Comparison of ENCODE assay signal across 17 cellular contexts in the genomic region with DNA sequence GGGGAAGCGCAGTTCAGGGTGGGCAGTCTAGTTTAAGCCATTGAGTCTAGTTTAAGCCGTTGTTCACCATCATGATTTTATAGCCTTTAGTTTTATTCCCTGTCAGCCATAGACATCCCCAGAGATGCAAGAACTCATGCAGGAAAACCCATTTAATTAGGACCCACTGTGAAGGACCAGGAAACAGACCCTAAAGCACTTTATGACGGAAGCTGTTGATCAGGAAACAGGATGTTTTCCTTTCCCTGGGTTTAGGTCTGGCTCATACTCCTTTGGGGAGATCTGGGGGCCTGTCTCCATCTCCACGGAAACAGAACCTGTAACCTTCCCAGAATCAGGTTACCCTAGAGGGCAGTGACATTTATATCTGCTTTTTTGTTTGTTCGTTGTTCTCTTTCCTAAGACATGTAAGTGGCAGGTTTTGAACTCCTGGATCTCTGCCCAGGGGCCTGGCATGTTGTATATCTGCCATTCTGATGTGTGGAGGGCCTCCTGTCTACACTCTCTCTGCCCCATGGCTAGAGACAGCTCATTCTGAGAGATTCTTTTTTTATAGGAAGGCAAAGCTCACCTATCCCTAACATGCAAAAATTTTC.
A peak's percentile ranks its signal among the peaks of the same experiment; 100 is the strongest.
DNase-seq lines count a peak whose midpoint lies in the region; ATAC-seq, FAIRE-seq and TF ChIP-seq lines count a peak whose summit lies in the region.
"Had no signal": no experiment of that assay in that cellular context is flagged by ENCODE, and none has a peak within 500 bp of the region (broad histone marks: within the 10 kb centered on the region; RNA-seq: fewer than 3 reads in every experiment).

No MANE protein-coding gene starts in this region.

- TF ChIP-seq CTCF in BE2C (IDR thresholded peaks at IDR 0.05; ENCODE audit: low read depth, low read length), result no peak
- no peak for TF ChIP-seq CTCF in kidney (IDR thresholded peaks at IDR 0.05; ENCODE audit: borderline replicate concordance, extremely low read depth, insufficient read depth)

- no peak for ATAC-seq in SK-N-SH treated with all-trans-retinoic acid at 6 μM for 48 hours
- ATAC-seq: A549, PC-3, T-cell had no signal

- intact Hi-C loops in kidney (cut with DNase I), result no loop called here

- H3K4me3 ChIP-seq in BE2C (ENCODE audit: low read depth, low read length), result no peak overlapping the region
- H3K4me3 ChIP-seq in iPS-15b (ENCODE audit: low read depth, low read length), result no peak overlapping the region
- no peak overlapping the region for H3K4me3 ChIP-seq in kidney (ENCODE audit: low read length in 2 of 2)
- H3K4me3 ChIP-seq: A549, HAP-1 had no signal

- no peak for FAIRE-seq in kidney (lab: Jason Lieb, UNC)
- FAIRE-seq: A549 had no signal

- no peak overlapping the region for H3K27ac ChIP-seq in kidney (ENCODE audit: low read depth in 2 of 2, low read length in 2 of 2)
- H3K27ac ChIP-seq: A549, C4-2B, KMS-11 had no signal

- H3K27me3 ChIP-seq in BE2C (no peaks in the 10 kb centered on the region), iPS-15b (ENCODE audit: control insufficient read depth, insufficient read depth, low read length) (no peaks in the 10 kb centered on the region)

- DNase-seq in NCI-H2081 (lab: John Stamatoyannopoulos, UW) (peak; percentile 4 to 49), NCI-H2081 treated with DMSO at 0.1 percent for 48 hours (lab: John Stamatoyannopoulos, UW) (no peak), BE2C (peak; percentile 65), NCI-H1105 treated with DMSO at 0.1 percent for 48 hours (lab: John Stamatoyannopoulos, UW) (no peak), kidney (no peak), NCI-H2196 (lab: John Stamatoyannopoulos, UW; ENCODE audit: unreplicated experiment) (no peak)
- DNase-seq: NCI-H1694, NCI-H2227 treated with DMSO at 0.1 percent for 48 hours, NCI-H524, PC-3, T-cell had no signal

- H3K4me1 ChIP-seq in BE2C (peaks cover 57% of the 10 kb centered on the region), iPS-15b (ENCODE audit: control insufficient read depth, insufficient read depth, low read length) (no peaks in the 10 kb centered on the region), kidney (ENCODE audit: control insufficient read depth in 1 of 2, insufficient read depth in 1 of 2, low read depth in 1 of 2, low read length in 2 of 2) (peaks cover 2 to 12% of the 10 kb centered on the region in 2 donors)

- H3K9ac ChIP-seq in iPS-15b (ENCODE audit: low read depth, low read length), result peak overlapping the region; percentile 9
- no peak overlapping the region for H3K9ac ChIP-seq in kidney (ENCODE audit: low read length in 2 of 2)
- H3K9ac ChIP-seq: KMS-11 had no signal

- H3K9me3 ChIP-seq in BE2C (no peaks in the 10 kb centered on the region), iPS-15b (ENCODE audit: control insufficient read depth, insufficient read depth, low read length) (no peaks in the 10 kb centered on the region), kidney (ENCODE audit: control insufficient read depth in 1 of 2, low read length in 2 of 2) (no peaks in the 10 kb centered on the region)
- H3K9me3 ChIP-seq: A549, HAP-1 had no signal

- H3K36me3 ChIP-seq in BE2C (no peaks in the 10 kb centered on the region), iPS-15b (ENCODE audit: control insufficient read depth, insufficient read depth, low read length) (no peaks in the 10 kb centered on the region), kidney (ENCODE audit: control insufficient read depth in 1 of 2, insufficient read depth in 2 of 2, low read length in 2 of 2) (no peaks in the 10 kb centered on the region)
- H3K36me3 ChIP-seq: HAP-1 had no signal

TF ChIP-seq in SK-N-SH treated with all-trans-retinoic acid at 6 μM for 48 hours, 23 proteins besides CTCF, POLR2A, EP300 and RAD21:
- TF ChIP-seq GLIS3 (CRISPR knock-in tag; IDR thresholded peaks at IDR 0.05) (no peak), PPARA (CRISPR knock-in tag; IDR thresholded peaks at IDR 0.05; ENCODE audit: borderline replicate concordance) (no peak), ZNF8 (CRISPR knock-in tag; IDR thresholded peaks at IDR 0.05) (0 out of 2 replicates have a peak, but pooled peaks have one; percentile 7), TCF4 (CRISPR knock-in tag; IDR thresholded peaks at IDR 0.05; ENCODE audit: borderline replicate concordance) (peak; percentile 38; the same call in 1 of the 2 replicates)
- TF ChIP-seq, protein P1, sequence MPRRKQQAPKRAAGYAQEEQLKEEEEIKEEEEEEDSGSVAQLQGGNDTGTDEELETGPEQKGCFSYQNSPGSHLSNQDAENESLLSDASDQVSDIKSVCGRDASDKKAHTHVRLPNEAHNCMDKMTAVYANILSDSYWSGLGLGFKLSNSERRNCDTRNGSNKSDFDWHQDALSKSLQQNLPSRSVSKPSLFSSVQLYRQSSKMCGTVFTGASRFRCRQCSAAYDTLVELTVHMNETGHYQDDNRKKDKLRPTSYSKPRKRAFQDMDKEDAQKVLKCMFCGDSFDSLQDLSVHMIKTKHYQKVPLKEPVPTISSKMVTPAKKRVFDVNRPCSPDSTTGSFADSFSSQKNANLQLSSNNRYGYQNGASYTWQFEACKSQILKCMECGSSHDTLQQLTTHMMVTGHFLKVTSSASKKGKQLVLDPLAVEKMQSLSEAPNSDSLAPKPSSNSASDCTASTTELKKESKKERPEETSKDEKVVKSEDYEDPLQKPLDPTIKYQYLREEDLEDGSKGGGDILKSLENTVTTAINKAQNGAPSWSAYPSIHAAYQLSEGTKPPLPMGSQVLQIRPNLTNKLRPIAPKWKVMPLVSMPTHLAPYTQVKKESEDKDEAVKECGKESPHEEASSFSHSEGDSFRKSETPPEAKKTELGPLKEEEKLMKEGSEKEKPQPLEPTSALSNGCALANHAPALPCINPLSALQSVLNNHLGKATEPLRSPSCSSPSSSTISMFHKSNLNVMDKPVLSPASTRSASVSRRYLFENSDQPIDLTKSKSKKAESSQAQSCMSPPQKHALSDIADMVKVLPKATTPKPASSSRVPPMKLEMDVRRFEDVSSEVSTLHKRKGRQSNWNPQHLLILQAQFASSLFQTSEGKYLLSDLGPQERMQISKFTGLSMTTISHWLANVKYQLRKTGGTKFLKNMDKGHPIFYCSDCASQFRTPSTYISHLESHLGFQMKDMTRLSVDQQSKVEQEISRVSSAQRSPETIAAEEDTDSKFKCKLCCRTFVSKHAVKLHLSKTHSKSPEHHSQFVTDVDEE (CRISPR knock-in tag; IDR thresholded peaks at IDR 0.05), result peak; percentile 22; the same call in 1 of the 2 replicates
TF ChIP-seq in SK-N-SH treated with all-trans-retinoic acid at 6 μM for 48 hours: peak in this region for 3.

Comparison
In these comparisons a context has a peak if more than half of its experiments do, and no peak if none do; other contexts are left out.
1. DNase-seq: peak in NCI-H2081 (2 of 2) and BE2C (single experiment); none in NCI-H2081 treated with DMSO at 0.1 percent for 48 hours (single experiment), NCI-H1105 treated with DMSO at 0.1 percent for 48 hours (single experiment), kidney (single experiment) and NCI-H2196 (single experiment).